In genomic region chr3:75249005-75249404, GRCh38 we compare ENCODE assay signal across 22 cellular contexts.
"Had no signal": no experiment of that assay in that cellular context is flagged by ENCODE, and none has a peak within 500 bp of the region (broad histone marks: within the 10 kb centered on the region; RNA-seq: fewer than 3 reads in every experiment).

No MANE protein-coding gene starts in this region.

- H3K36me3 ChIP-seq: left ventricle myocardium inferior, neural progenitor cell, uterus had no signal

- H3K27me3 ChIP-seq: neural progenitor cell, testis, uterus had no signal

- H3K9ac ChIP-seq: neural progenitor cell had no signal

- H3K4me1 ChIP-seq: left ventricle myocardium inferior, neural progenitor cell, testis, uterus had no signal

- H3K27ac ChIP-seq: left ventricle myocardium inferior, neural progenitor cell, testis, uterus had no signal

- H3K9me3 ChIP-seq: left ventricle myocardium inferior, testis, uterus had no signal

- H3K4me3 ChIP-seq: left ventricle myocardium inferior, neural progenitor cell, testis, uterus had no signal

- ATAC-seq: activated CD4-positive, alpha-beta T cell treated with anti-CD3 and anti-CD28 coated beads for 36 hours; activated T-cell treated with anti-CD3 and anti-CD28 coated beads, Interleukin-2, amount 50 U/mL, for 4 hours; esophagus mucosa; naive thymus-derived CD8-positive, alpha-beta T cell; sciatic nerve; stimulated activated naive B cell treated with anti-CD40 and anti-IgM and Interleukin-4, amounts not matched to agents 10 μg/mL and 1 μg/mL and 100 μg/mL, for 72 hours had no signal

- H3K4me2 ChIP-seq: neural progenitor cell had no signal

- DNase-seq: activated B cell treated with CpG ODN at 0.5 μM for 24 hours; activated CD4-positive, alpha-beta T cell treated with anti-CD3 and anti-CD28 coated beads for 36 hours; activated CD4-positive, alpha-beta T cell treated with anti-CD3 and anti-CD28 coated beads, Interleukin-2, amount 50 U/mL, for 48 hours; activated CD8-positive, alpha-beta memory T cell treated with anti-CD3 and anti-CD28 coated beads, Interleukin-2, amount 50 U/mL, for 48 hours; activated naive CD4-positive, alpha-beta T cell treated with Interleukin-2 at 50 U/mL for 16 hours; activated naive CD8-positive, alpha-beta T cell treated with anti-CD3 and anti-CD28 coated beads for 36 hours; activated T-cell treated with anti-CD3 and anti-CD28 coated beads, Interleukin-2, amount 50 U/mL, for 4 hours; effector memory CD4-positive, alpha-beta T cell; foreskin melanocyte; hippocampal formation; left ventricle myocardium inferior; naive thymus-derived CD8-positive, alpha-beta T cell; small intestine; stimulated activated CD4-positive, alpha-beta T cell treated with anti-CD3 and anti-CD28 coated beads, Interleukin-15, amount 100 ng/mL, for 24 hours; stimulated activated CD8-positive, alpha-beta memory T cell treated with anti-CD3 and anti-CD28 coated beads, Interleukin-4, amount 100 ng/mL, for 48 hours; stimulated activated naive B cell treated with anti-CD40 and anti-IgM and Interleukin-4, amounts not matched to agents 10 μg/mL and 1 μg/mL and 100 μg/mL, for 72 hours; testis; trophoblast cell; uterus had no signal
